Comparison of ENCODE assay signal across 25 cellular contexts in the genomic region with DNA sequence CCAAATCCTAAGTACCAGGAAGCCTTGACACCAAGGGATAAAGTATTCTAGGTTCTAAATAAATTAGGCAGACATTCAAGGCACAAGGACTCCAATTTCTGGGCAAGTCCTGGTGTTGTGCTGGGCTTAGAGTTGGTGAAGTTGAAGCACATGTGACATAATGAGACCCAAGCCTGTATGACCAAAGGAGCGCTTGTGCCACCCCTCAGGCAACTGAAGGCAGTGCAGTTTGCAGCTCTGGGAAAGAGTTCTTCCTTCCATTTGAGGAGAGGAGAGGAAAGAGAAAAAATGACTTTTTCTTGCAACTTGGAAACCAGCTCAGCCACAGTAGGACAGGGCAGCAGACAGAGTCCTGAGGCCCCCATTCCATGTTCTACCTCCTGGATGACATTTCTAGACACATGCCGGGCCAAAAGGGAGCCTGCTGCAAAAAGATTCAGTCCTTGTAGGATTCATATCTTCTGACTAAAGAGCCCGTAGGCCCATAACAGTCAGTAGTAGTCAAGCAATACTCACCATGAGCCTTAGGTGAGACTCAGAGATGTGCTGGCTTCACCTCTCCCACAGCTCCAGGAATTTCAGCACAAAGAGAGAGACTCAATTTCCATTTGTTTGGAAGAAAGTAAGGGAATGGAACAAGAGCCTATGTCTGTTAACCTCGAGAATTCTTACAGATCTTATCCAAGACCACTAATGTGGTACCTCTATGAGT.
DNase-seq lines count a peak whose midpoint lies in the region; ATAC-seq and TF ChIP-seq lines count a peak whose summit lies in the region.
"Had no signal": no experiment of that assay in that cellular context is flagged by ENCODE, and none has a peak within 500 bp of the region (broad histone marks: within the 10 kb centered on the region; RNA-seq: fewer than 3 reads in every experiment).

No MANE protein-coding gene starts in this region.

- peaks cover 2% of the 10 kb centered on the region for H3K36me3 Mint-ChIP-seq in neural progenitor cell
- H3K36me3 Mint-ChIP-seq: activated naive CD8-positive, alpha-beta T cell treated with anti-CD3 and anti-CD28 coated beads, Interleukin-2, amount 10 ng/mL, durations not matched to agents 7 days and 5 days; mesothelial cell of epicardium had no signal

- intact Hi-C loops in sciatic nerve (cut with DNase I): no loop called here

- TF ChIP-seq POLR2A in tibial nerve (IDR thresholded peaks at IDR 0.05): no peak

- H2AFZ ChIP-seq in neural progenitor cell (replicated peaks): peak overlapping the region; percentile 18

- peaks cover 2% of the 10 kb centered on the region for H3K9me3 Mint-ChIP-seq in neural progenitor cell

- peak; percentile 17 for DNase-seq in DMS 273 (lab: John Stamatoyannopoulos, UW; ENCODE audit: unreplicated experiment)
- no peak for DNase-seq in DMS 273 treated with DMSO at 0.1 percent for 48 hours (lab: John Stamatoyannopoulos, UW)
- peak; percentile 1 for DNase-seq in OCI-M1 (lab: John Stamatoyannopoulos, UW)
- DNase-seq in epithelial cell of esophagus (ENCODE audit: low read depth): peak; percentile 2
- peak; percentile 55 for DNase-seq in neural progenitor cell (ENCODE audit: low spot score)
- DNase-seq in sciatic nerve (ENCODE audit: low spot score): no peak
- no peak for DNase-seq in tibial nerve (ENCODE audit: low spot score in 2 of 2)
- DNase-seq in GM03348 (ENCODE audit: low spot score): no peak
- DNase-seq: activated naive CD8-positive, alpha-beta T cell treated with anti-CD3 and anti-CD28 coated beads, Interleukin-2, amount 10 ng/mL, durations not matched to agents 7 days and 5 days; colonic mucosa; GF-D8; left colon; NCI-H1092 treated with DMSO at 0.1 percent for 48 hours; NCI-H524 treated with DMSO at 0.1 percent for 48 hours; nephron progenitor cell; stimulated activated CD4-positive, alpha-beta T cell treated with anti-CD3 and anti-CD28 coated beads, Interleukin-4, amount 100 ng/mL, for 1 hour; stomach had no signal

- TF ChIP-seq CTCF in epithelial cell of esophagus (IDR thresholded peaks at IDR 0.05; ENCODE audit: insufficient read depth, low read depth, low read length, missing control alignments) (peak; percentile 19), neural progenitor cell (IDR thresholded peaks at IDR 0.05) (peak; percentile 48), tibial nerve (IDR thresholded peaks at IDR 0.05) (no peak)

- H3K9me3 ChIP-seq in neural progenitor cell (ENCODE audit: low read depth) (no peaks in the 10 kb centered on the region), tibial nerve (peaks cover 0 to 4% (median 0%) of the 10 kb centered on the region in 4 donors)
- H3K9me3 ChIP-seq: colonic mucosa, prostate gland had no signal

- TF ChIP-seq EP300 in tibial nerve (IDR thresholded peaks at IDR 0.05): no peak

- no peaks in the 10 kb centered on the region for H3K27me3 Mint-ChIP-seq in neural progenitor cell (ENCODE audit: insufficient read depth, low read depth)
- H3K27me3 Mint-ChIP-seq: activated naive CD8-positive, alpha-beta T cell treated with anti-CD3 and anti-CD28 coated beads, Interleukin-2, amount 10 ng/mL, durations not matched to agents 7 days and 5 days had no signal

- H3K4me1 ChIP-seq in neural progenitor cell: no peaks in the 10 kb centered on the region
- H3K4me1 ChIP-seq in tibial nerve: no peaks in the 10 kb centered on the region
- H3K4me1 ChIP-seq: colonic mucosa, prostate gland, stomach had no signal

- no peak overlapping the region for H3K27ac Mint-ChIP-seq in neural progenitor cell
- H3K27ac Mint-ChIP-seq: activated naive CD8-positive, alpha-beta T cell treated with anti-CD3 and anti-CD28 coated beads, Interleukin-2, amount 10 ng/mL, durations not matched to agents 7 days and 5 days; mesothelial cell of epicardium; nephron progenitor cell; T-helper 2 cell treated with Interferon-gamma antibody and Interleukin-4, amounts not matched to agents 5 μg/mL and 100 μg/mL, for 36 hours had no signal

- no peaks in the 10 kb centered on the region for H3K27me3 ChIP-seq in neural progenitor cell
- no peaks in the 10 kb centered on the region for H3K27me3 ChIP-seq in tibial nerve
- H3K27me3 ChIP-seq: colonic mucosa, stomach had no signal

- H3K4me3 ChIP-seq in epithelial cell of esophagus (ENCODE audit: low read length): no peak overlapping the region
- H3K4me3 ChIP-seq in neural progenitor cell: no peak overlapping the region
- H3K4me3 ChIP-seq in tibial nerve: no peak overlapping the region
- H3K4me3 ChIP-seq: colonic mucosa, K562, prostate gland, SK-N-MC, smooth muscle cell, stomach had no signal

- no peak overlapping the region for H3K27ac ChIP-seq in neural progenitor cell
- H3K27ac ChIP-seq in tibial nerve: no peak overlapping the region
- H3K27ac ChIP-seq: 22Rv1, colonic mucosa, prostate gland, SK-N-MC, stomach had no signal

- no peaks in the 10 kb centered on the region for H3K36me3 ChIP-seq in neural progenitor cell
- no peaks in the 10 kb centered on the region for H3K36me3 ChIP-seq in tibial nerve
- H3K36me3 ChIP-seq: colonic mucosa, prostate gland, stomach had no signal

- no peak overlapping the region for H3K4me3 Mint-ChIP-seq in neural progenitor cell
- H3K4me3 Mint-ChIP-seq: activated naive CD8-positive, alpha-beta T cell treated with anti-CD3 and anti-CD28 coated beads, Interleukin-2, amount 10 ng/mL, durations not matched to agents 7 days and 5 days; mesothelial cell of epicardium; nephron progenitor cell; T-helper 2 cell treated with Interferon-gamma antibody and Interleukin-4, amounts not matched to agents 5 μg/mL and 100 μg/mL, for 36 hours had no signal

- no peak for ATAC-seq in sciatic nerve
- ATAC-seq: activated CD4-positive, CD25-positive, alpha-beta regulatory T cell treated with anti-CD3 and anti-CD28 coated beads, Interleukin-2, amount 50 U/mL, for 24 hours; K562; left colon had no signal

- H3K4me1 Mint-ChIP-seq in neural progenitor cell: no peaks in the 10 kb centered on the region
- H3K4me1 Mint-ChIP-seq: activated naive CD8-positive, alpha-beta T cell treated with anti-CD3 and anti-CD28 coated beads, Interleukin-2, amount 10 ng/mL, durations not matched to agents 7 days and 5 days; nephron progenitor cell had no signal

- 91 to 93% methylated on average over 4 of the region's 4 CpGs for WGBS in tibial nerve, 2 donors

- no peaks in the 10 kb centered on the region for H3K79me2 ChIP-seq in neural progenitor cell (ENCODE audit: low read depth)

- H3K4me2 ChIP-seq in neural progenitor cell: no peak overlapping the region
- H3K4me2 ChIP-seq: smooth muscle cell had no signal

- no peak overlapping the region for H3K9ac ChIP-seq in neural progenitor cell

- H3F3A ChIP-seq in neural progenitor cell (ENCODE audit: low read depth): no peaks in the 10 kb centered on the region

- H4K20me1 ChIP-seq in neural progenitor cell (ENCODE audit: low read depth): no peaks in the 10 kb centered on the region

Comparison
In these comparisons a context has a peak if more than half of its experiments do, and no peak if none do; other contexts are left out.
1. DNase-seq: peak in DMS 273 (single experiment), OCI-M1 (single experiment), epithelial cell of esophagus (single experiment) and neural progenitor cell (single experiment); none in DMS 273 treated with DMSO at 0.1 percent for 48 hours (single experiment), sciatic nerve (single experiment), tibial nerve (0 of 2) and GM03348 (single experiment).
2. CTCF ChIP-seq: peak in epithelial cell of esophagus (single experiment) and neural progenitor cell (single experiment); none in tibial nerve (0 of 5).